1 cellular context compared by ENCODE assay signal in genomic region chr13:113183450-113184129, GRCh38.
TF ChIP-seq lines count a peak whose summit lies in the region.

No MANE protein-coding gene starts in this region.

TF ChIP-seq in HepG2, 621 proteins besides CTCF, POLR2A, EP300 and RAD21 (continued from another document and continues in another):
- TF ChIP-seq ZNF800 (CRISPR knock-in tag; IDR thresholded peaks at IDR 0.05) (no peak), ISL2 (CRISPR knock-in tag; IDR thresholded peaks at IDR 0.05) (peak; percentile 44; the same call in 1 of the 2 replicates), UBTF (CRISPR knock-in tag; IDR thresholded peaks at IDR 0.05) (no peak), TEF (CRISPR knock-in tag; IDR thresholded peaks at IDR 0.05) (no peak), ZNF570 (CRISPR knock-in tag; IDR thresholded peaks at IDR 0.05; ENCODE audit: borderline replicate concordance) (no peak), ZFP62 (CRISPR knock-in tag; IDR thresholded peaks at IDR 0.05) (no peak), STAT6 (CRISPR knock-in tag; IDR thresholded peaks at IDR 0.05; ENCODE audit: borderline replicate concordance) (no peak), NFRKB (IDR thresholded peaks at IDR 0.05) (no peak), BCL3 (CRISPR knock-in tag; IDR thresholded peaks at IDR 0.05) (no peak), HNRNPUL1 (IDR thresholded peaks at IDR 0.05; ENCODE audit: low read depth, low read length) (no peak), NFYC (CRISPR knock-in tag; IDR thresholded peaks at IDR 0.05) (no peak), CERS6 (CRISPR knock-in tag; IDR thresholded peaks at IDR 0.05) (no peak), PHF20 (CRISPR knock-in tag; IDR thresholded peaks at IDR 0.05) (no peak), KDM5B (CRISPR knock-in tag; IDR thresholded peaks at IDR 0.05; ENCODE audit: borderline replicate concordance) (no peak), BCLAF1 (IDR thresholded peaks at IDR 0.05) (no peak), ZFX (CRISPR knock-in tag; IDR thresholded peaks at IDR 0.05; ENCODE audit: low read depth) (no peak), ZNF724P (CRISPR knock-in tag; IDR thresholded peaks at IDR 0.05; ENCODE audit: borderline replicate concordance) (no peak), SMC3 (IDR thresholded peaks at IDR 0.05; ENCODE audit: low read length) (no peak), ETV6 (CRISPR knock-in tag; conservative IDR thresholded peaks at IDR 0.05) (no peak), GATAD2A (CRISPR knock-in tag; IDR thresholded peaks at IDR 0.05) (peak; percentile 87), FOXO4 (CRISPR knock-in tag; conservative IDR thresholded peaks at IDR 0.05) (no peak), ZNF512B (CRISPR knock-in tag; IDR thresholded peaks at IDR 0.05; ENCODE audit: borderline replicate concordance) (peak; percentile 68; the same call in 1 of the 2 replicates), RNF2 (conservative IDR thresholded peaks at IDR 0.05; ENCODE audit: low read depth) (0 out of 2 replicates have a peak, but pooled peaks have one; percentile 30), NR1H2 (CRISPR knock-in tag; IDR thresholded peaks at IDR 0.05; ENCODE audit: borderline replicate concordance, low read depth) (no peak), ZNF607 (CRISPR knock-in tag; IDR thresholded peaks at IDR 0.05; ENCODE audit: borderline replicate concordance) (peak; percentile 62; the same call in 1 of the 2 replicates), ZNF761 (CRISPR knock-in tag; conservative IDR thresholded peaks at IDR 0.05) (no peak), ZNF549 (CRISPR knock-in tag; IDR thresholded peaks at IDR 0.05) (no peak), CEBPG (CRISPR knock-in tag; IDR thresholded peaks at IDR 0.05) (peak; percentile 35; the same call in 1 of the 2 replicates), THRA (CRISPR knock-in tag; IDR thresholded peaks at IDR 0.05; ENCODE audit: borderline replicate concordance) (peak; percentile 16; the same call in 1 of the 2 replicates), ERF (CRISPR knock-in tag; IDR thresholded peaks at IDR 0.05) (peak; percentile 74), ZFAT (CRISPR knock-in tag; conservative IDR thresholded peaks at IDR 0.05) (no peak), ASH2L (IDR thresholded peaks at IDR 0.05; ENCODE audit: insufficient read length, low read depth, low read length) (peak; percentile 84), ZNF10 (CRISPR knock-in tag; IDR thresholded peaks at IDR 0.05; ENCODE audit: borderline replicate concordance, low read depth) (no peak), ZNF709 (CRISPR knock-in tag; IDR thresholded peaks at IDR 0.05) (no peak), HDAC6 (IDR thresholded peaks at IDR 0.05; ENCODE audit: low read depth, low read length) (no peak), GRHL1 (CRISPR knock-in tag; conservative IDR thresholded peaks at IDR 0.05) (no peak), LCORL (IDR thresholded peaks at IDR 0.05) (0 out of 2 replicates have a peak, but pooled peaks have one; percentile 4), LCORL (CRISPR knock-in tag; IDR thresholded peaks at IDR 0.05) (peak; percentile 62; the same call in 1 of the 2 replicates), PTBP1 (IDR thresholded peaks at IDR 0.05; ENCODE audit: low read depth, low read length, poor library complexity, severe bottlenecking) (no peak), ELF4 (CRISPR knock-in tag; IDR thresholded peaks at IDR 0.05; ENCODE audit: borderline replicate concordance) (peak; percentile 50; the same call in 1 of the 2 replicates)
